11 cellular contexts compared by ENCODE assay signal in genomic region chr2:203340791-203341487, GRCh38. TPM values are rescaled to one million over a fixed set of nuclear protein-coding genes. Genes with fewer than 3 reads are reported as not detected.
DNase-seq lines count a peak whose midpoint lies in the region; ATAC-seq, FAIRE-seq and TF ChIP-seq lines count a peak whose summit lies in the region.
"Had no signal": no experiment of that assay in that cellular context is flagged by ENCODE, and none has a peak within 500 bp of the region (broad histone marks: within the 10 kb centered on the region; RNA-seq: fewer than 3 reads in every experiment).

No MANE protein-coding gene starts in this region.

- H3K4me3 Mint-ChIP-seq in endothelial cell (ENCODE audit: unreplicated experiment) = peak overlapping the region; percentile 5
- H3K4me3 Mint-ChIP-seq: activated naive CD4-positive, alpha-beta T cell treated with anti-CD3 and anti-CD28 coated beads for 36 hours; CD4-positive, alpha-beta T cell had no signal

- 72 to 83% methylated on average over 6 of the region's 6 CpGs for WGBS in lung, 2 donors

- no peak for TF ChIP-seq CTCF in AG09309 (IDR thresholded peaks at IDR 0.05; ENCODE audit: control insufficient read depth, insufficient read depth, low read depth, low read length, missing control alignments)
- TF ChIP-seq CTCF in endothelial cell (IDR thresholded peaks at IDR 0.05; ENCODE audit: unreplicated experiment) = no peak
- TF ChIP-seq CTCF in lung (IDR thresholded peaks at IDR 0.05; ENCODE audit: control extremely low read depth, extremely low read depth) = no peak

- H3K27me3 ChIP-seq in lung (ENCODE audit: control insufficient read depth, insufficient read depth) = no peaks in the 10 kb centered on the region

- peak overlapping the region; percentile 4 to 19 for H3K27ac ChIP-seq in lung (ENCODE audit: low read depth in 1 of 2, low read length in 1 of 2)

- ATAC-seq in lung (ENCODE audit: insufficient read depth, low FRiP score) (peak; percentile 27), GM21528 (IDR thresholded peaks at IDR 0.05; ENCODE audit: low FRiP score, unreplicated experiment) (no peak), GM19351 (IDR thresholded peaks at IDR 0.05; ENCODE audit: unreplicated experiment) (no peak)

- H3K9me3 ChIP-seq in lung (ENCODE audit: control insufficient read depth in 2 of 2, insufficient read depth in 1 of 2, low read length in 1 of 2) = no peaks in the 10 kb centered on the region

- FAIRE-seq in RCC 7860 (lab: Jason Lieb, UNC) = no peak

- H3K27ac Mint-ChIP-seq in endothelial cell (ENCODE audit: unreplicated experiment) = peak overlapping the region; percentile 78
- H3K27ac Mint-ChIP-seq: activated naive CD4-positive, alpha-beta T cell treated with anti-CD3 and anti-CD28 coated beads for 36 hours; CD4-positive, alpha-beta T cell had no signal

- H3K4me3 ChIP-seq in AG09309 (ENCODE audit: control insufficient read depth, low read depth, low read length) (no peak overlapping the region), lung (no peak overlapping the region)

- no peaks in the 10 kb centered on the region for H3K27me3 Mint-ChIP-seq in endothelial cell (ENCODE audit: unreplicated experiment)
- H3K27me3 Mint-ChIP-seq: CD4-positive, alpha-beta T cell had no signal

- DNase-seq in AG09309 (ENCODE audit: low read depth) (peak; percentile 55), NCI-H226 (peak; percentile 89), endothelial cell (ENCODE audit: low spot score) (no peak), lung (ENCODE audit: low spot score) (no peak), RCC 7860 (ENCODE audit: low spot score) (no peak), RPMI8226 (no peak)
- DNase-seq: activated naive CD4-positive, alpha-beta T cell treated with anti-CD3 and anti-CD28 coated beads for 36 hours; CD4-positive, alpha-beta T cell; NCI-H1694 treated with DMSO at 0.1 percent for 48 hours had no signal

- no peaks in the 10 kb centered on the region for H3K9me3 Mint-ChIP-seq in endothelial cell (ENCODE audit: unreplicated experiment)
- H3K9me3 Mint-ChIP-seq: activated naive CD4-positive, alpha-beta T cell treated with anti-CD3 and anti-CD28 coated beads for 36 hours; CD4-positive, alpha-beta T cell had no signal

- peaks cover 0 to 3% of the 10 kb centered on the region in 2 donors for H3K36me3 ChIP-seq in lung (ENCODE audit: control insufficient read depth in 2 of 2, insufficient read depth in 2 of 2, low read length in 2 of 2)

- H3K36me3 Mint-ChIP-seq in endothelial cell (ENCODE audit: low read depth, unreplicated experiment) = peaks cover 19% of the 10 kb centered on the region

- peaks cover 10% of the 10 kb centered on the region for H3K4me1 Mint-ChIP-seq in endothelial cell (ENCODE audit: unreplicated experiment)

- peaks cover 2 to 18% of the 10 kb centered on the region in 2 donors for H3K4me1 ChIP-seq in lung (ENCODE audit: control insufficient read depth in 2 of 2, insufficient read depth in 2 of 2, low read length in 2 of 2)

RNA-seq across cellular contexts. Expression of gene ABI2, which starts 12.7 kb away (rescaled TPM):
- total RNA-seq in endothelial cell (ENCODE audit: unreplicated experiment) (101 TPM), lung (10 to 100 TPM; 39.4 to 68.1 TPM)
- polyA plus RNA-seq in lung = 10 to 100 TPM; 11.7 to 13.2 TPM

Comparison
In these comparisons a context has a peak if more than half of its experiments do, and no peak if none do; other contexts are left out.
1. DNase-seq: peak in AG09309 (single experiment) and NCI-H226 (single experiment); none in endothelial cell (single experiment), lung (single experiment), RCC 7860 (single experiment) and RPMI8226 (single experiment).